7 cellular contexts compared by ENCODE assay signal in genomic region chr3:81867875-81868274, GRCh38.
"Had no signal": no experiment of that assay in that cellular context is flagged by ENCODE, and none has a peak within 500 bp of the region (broad histone marks: within the 10 kb centered on the region; RNA-seq: fewer than 3 reads in every experiment).

No MANE protein-coding gene starts in this region.

- H3K4me3 ChIP-seq: GM12878 had no signal

- FAIRE-seq: G401.6, GM12878, GM12891, GM12892, GM19239 had no signal

- DNase-seq: GDM1, GF-D8 had no signal

- ATAC-seq: GM12878 had no signal
